13 cellular contexts compared by ENCODE assay signal in the genomic region with DNA sequence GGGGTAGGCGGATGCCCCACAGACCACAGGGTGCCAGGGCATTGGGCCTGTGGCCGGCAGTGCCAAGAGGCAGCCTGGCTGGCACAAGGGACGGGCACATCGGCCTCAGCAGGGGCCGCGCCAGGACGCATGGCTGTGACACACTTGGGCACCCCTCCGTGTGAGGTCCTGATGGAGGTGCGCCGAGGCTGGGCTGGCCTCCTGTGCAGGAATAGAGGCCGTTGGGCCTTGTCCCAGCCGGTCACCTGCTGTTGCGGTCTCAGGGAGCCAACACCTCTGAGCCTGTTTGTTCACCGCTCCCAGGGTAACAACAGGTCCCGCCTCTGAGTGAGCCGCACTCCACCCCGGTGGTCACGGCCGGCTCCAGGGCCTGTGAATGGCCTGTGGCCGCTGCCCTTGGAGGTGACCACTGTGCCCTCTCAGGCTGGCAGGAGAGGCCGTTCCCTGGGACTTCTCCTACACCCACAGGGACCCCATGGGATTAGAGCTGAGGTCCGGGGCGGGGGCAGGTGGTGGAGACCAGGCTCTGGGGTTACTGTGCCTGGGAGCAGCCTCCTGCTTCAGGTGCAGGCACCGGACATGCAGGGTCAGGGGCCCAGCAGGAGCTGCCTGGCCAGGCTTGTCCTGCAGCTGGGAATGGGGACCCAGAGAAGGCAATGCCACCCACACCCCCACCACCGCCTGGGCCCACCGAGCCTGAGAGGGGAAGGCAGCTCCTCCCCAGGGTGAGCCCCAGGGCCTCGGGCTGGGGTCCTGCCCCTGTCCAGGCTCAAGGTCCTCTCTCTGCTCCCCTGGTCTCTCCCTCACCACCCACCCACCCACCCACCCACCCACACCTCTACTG. TPM values are rescaled to one million over a fixed set of nuclear protein-coding genes. Genes with fewer than 3 reads are reported as not detected.
DNase-seq lines count a peak whose midpoint lies in the region; ATAC-seq and TF ChIP-seq lines count a peak whose summit lies in the region.
"Had no signal": no experiment of that assay in that cellular context is flagged by ENCODE, and none has a peak within 500 bp of the region (broad histone marks: within the 10 kb centered on the region; RNA-seq: fewer than 3 reads in every experiment).

No MANE protein-coding gene starts in this region.

- TF ChIP-seq POLR2A in gastroesophageal sphincter (IDR thresholded peaks at IDR 0.05): no peak

- no peak overlapping the region for H2AFZ ChIP-seq in SK-N-SH (ENCODE audit: low read depth)

- no peaks in the 10 kb centered on the region for H3K79me2 ChIP-seq in SK-N-SH (ENCODE audit: insufficient read depth)

- intact Hi-C loops in natural killer cell (cut with micrococcal nuclease): no loop called here

- peak overlapping the region in 3 of 4 donors; percentile 77 to 94 (median 81) for H3K27ac ChIP-seq in gastroesophageal sphincter
- peak overlapping the region; percentile 88 for H3K27ac ChIP-seq in urinary bladder (ENCODE audit: low read depth)
- no peak overlapping the region; a peak in 1 of 4 replicates for H3K27ac ChIP-seq in SK-N-SH (ENCODE audit: low read depth in 2 of 2, low read length in 1 of 2)

- H3K4me2 ChIP-seq in SK-N-SH: no peak overlapping the region

- no peaks in the 10 kb centered on the region for H3K9me3 ChIP-seq in gastroesophageal sphincter
- no peaks in the 10 kb centered on the region for H3K9me3 ChIP-seq in SK-N-SH

- peaks cover 8% of the 10 kb centered on the region for H3K4me1 Mint-ChIP-seq in activated naive CD8-positive, alpha-beta T cell treated with anti-CD3 and anti-CD28 coated beads, Interleukin-2, amount 10 ng/mL, durations not matched to agents 7 days and 5 days
- peaks cover 5% of the 10 kb centered on the region for H3K4me1 Mint-ChIP-seq in activated naive CD8-positive, alpha-beta T cell treated with anti-CD3 and anti-CD28 coated beads, Interleukin-2, amount 50 U/mL, for 24 hours
- H3K4me1 Mint-ChIP-seq in natural killer cell: peaks cover 23 to 58% of the 10 kb centered on the region in 2 donors

- no peak for TF ChIP-seq RAD21 in SK-N-SH (IDR thresholded peaks at IDR 0.05; ENCODE audit: low read length)

- H3K27ac Mint-ChIP-seq in activated naive CD8-positive, alpha-beta T cell treated with anti-CD3 and anti-CD28 coated beads, Interleukin-2, amount 10 ng/mL, durations not matched to agents 7 days and 5 days: no peak overlapping the region
- no peak overlapping the region for H3K27ac Mint-ChIP-seq in activated naive CD8-positive, alpha-beta T cell treated with anti-CD3 and anti-CD28 coated beads, Interleukin-2, amount 50 U/mL, for 24 hours
- H3K27ac Mint-ChIP-seq in natural killer cell: peak overlapping the region; percentile 36 to 80

- H3K9ac ChIP-seq in SK-N-SH: no peak overlapping the region

- peak overlapping the region in 1 of 2 donors; percentile 32 for H3K4me3 ChIP-seq in gastroesophageal sphincter
- no peak overlapping the region for H3K4me3 ChIP-seq in urinary bladder (ENCODE audit: low read depth, low read length)
- H3K4me3 ChIP-seq in SK-N-SH (ENCODE audit: low read depth in 2 of 2, low read length in 1 of 2): no peak overlapping the region

- H3K9me3 Mint-ChIP-seq in activated naive CD8-positive, alpha-beta T cell treated with anti-CD3 and anti-CD28 coated beads, Interleukin-2, amount 10 ng/mL, durations not matched to agents 7 days and 5 days: no peaks in the 10 kb centered on the region
- H3K9me3 Mint-ChIP-seq in activated naive CD8-positive, alpha-beta T cell treated with anti-CD3 and anti-CD28 coated beads, Interleukin-2, amount 50 U/mL, for 24 hours: no peaks in the 10 kb centered on the region
- H3K9me3 Mint-ChIP-seq in natural killer cell: no peaks in the 10 kb centered on the region
- H3K9me3 Mint-ChIP-seq: brain had no signal

- H3K27me3 ChIP-seq in gastroesophageal sphincter: no peaks in the 10 kb centered on the region
- H3K27me3 ChIP-seq in SK-N-SH (ENCODE audit: insufficient read depth): no peaks in the 10 kb centered on the region

- POLR2A ChIA-PET in activated naive CD8-positive, alpha-beta T cell treated with anti-CD3 and anti-CD28 coated beads, Interleukin-2, amount 10 ng/mL, durations not matched to agents 7 days and 5 days (lab: Charles Lee): interaction anchor here (0.6 to 1.3 kb wide), 3 partner anchors 11 to 12 kb away, joined by 3 to 4 read pairs (median 3); no protein-coding TSS in a partner anchor
- POLR2A ChIA-PET in SK-N-SH (lab: Yijun Ruan, JAX): interaction anchor here (0.6 to 0.7 kb wide), 2 partner anchors 10 kb away, joined by 3 read pairs; no protein-coding TSS in a partner anchor

- no CpG with 5 or more reads among the region's 27 CpGs for WGBS in gastroesophageal sphincter (ENCODE audit: low coverage in 1 of 2), 2 donors
- 83% methylated on average over 27 of the region's 27 CpGs for WGBS in urinary bladder
- WGBS in SK-N-SH (ENCODE audit: low lambda C conversion rate): 99% methylated on average over 11 of the region's 27 CpGs

- H3K36me3 ChIP-seq in gastroesophageal sphincter (peaks cover 0 to 26% of the 10 kb centered on the region in 2 donors), urinary bladder (ENCODE audit: insufficient read depth) (peaks cover 5% of the 10 kb centered on the region), SK-N-SH (replicated peaks in 1 of 2; ENCODE audit: control insufficient read depth in 1 of 2, insufficient read depth in 2 of 2, low read length in 1 of 2) (peaks cover 0 to 13% of the 10 kb centered on the region in 2 experiments)

- TF ChIP-seq CTCF in gastroesophageal sphincter (IDR thresholded peaks at IDR 0.05) (no peak), natural killer cell (IDR thresholded peaks at IDR 0.05) (no peak), SK-N-SH (IDR thresholded peaks at IDR 0.05) (no peak)

- no peaks in the 10 kb centered on the region for H4K20me1 ChIP-seq in SK-N-SH (ENCODE audit: insufficient read depth)

- H3K27me3 Mint-ChIP-seq in activated naive CD8-positive, alpha-beta T cell treated with anti-CD3 and anti-CD28 coated beads, Interleukin-2, amount 10 ng/mL, durations not matched to agents 7 days and 5 days: no peaks in the 10 kb centered on the region
- H3K27me3 Mint-ChIP-seq in activated naive CD8-positive, alpha-beta T cell treated with anti-CD3 and anti-CD28 coated beads, Interleukin-2, amount 50 U/mL, for 24 hours: no peaks in the 10 kb centered on the region
- H3K27me3 Mint-ChIP-seq in natural killer cell (ENCODE audit: low read depth in 2 of 2): no peaks in the 10 kb centered on the region
- H3K27me3 Mint-ChIP-seq: brain had no signal

- H3K9me2 ChIP-seq in SK-N-SH: no peaks in the 10 kb centered on the region

- TF ChIP-seq EP300 in gastroesophageal sphincter (IDR thresholded peaks at IDR 0.05): no peak
- TF ChIP-seq EP300 in SK-N-SH (IDR thresholded peaks at IDR 0.05; ENCODE audit: borderline replicate concordance in 1 of 2, low read depth in 1 of 2, low read length in 1 of 2): no peak

- H3K4me1 ChIP-seq in gastroesophageal sphincter: peaks cover 0 to 75% (median 43%) of the 10 kb centered on the region in 3 donors
- H3K4me1 ChIP-seq in urinary bladder (ENCODE audit: insufficient read depth): no peaks in the 10 kb centered on the region
- peaks cover 0 to 21% of the 10 kb centered on the region in 2 experiments; a peak in 1 of 4 replicates for H3K4me1 ChIP-seq in SK-N-SH (ENCODE audit: control insufficient read depth in 1 of 2, insufficient read depth in 2 of 2, low read depth in 1 of 2, low read length in 1 of 2)

- no peak for ATAC-seq in activated naive CD8-positive, alpha-beta T cell treated with anti-CD3 and anti-CD28 coated beads, Interleukin-2, amount 10 ng/mL, durations not matched to agents 7 days and 5 days (ENCODE audit: low read depth)
- ATAC-seq in activated naive CD8-positive, alpha-beta T cell treated with anti-CD3 and anti-CD28 coated beads, Interleukin-2, amount 50 U/mL, for 24 hours: no peak
- no peak for ATAC-seq in gastroesophageal sphincter
- ATAC-seq in natural killer cell: peak in 2 of 3 donors; percentile 11 to 38
- ATAC-seq in HG02981 (IDR thresholded peaks at IDR 0.05; ENCODE audit: unreplicated experiment): no peak

- CTCF ChIA-PET in SK-N-SH (lab: Yijun Ruan, JAX): interaction anchor here (1.0 to 1.2 kb wide), 2 partner anchors 10 to 18 kb away, joined by 3 to 6 read pairs; no protein-coding TSS in a partner anchor

- peak overlapping the region; percentile 8 for H3K4me3 Mint-ChIP-seq in activated naive CD8-positive, alpha-beta T cell treated with anti-CD3 and anti-CD28 coated beads, Interleukin-2, amount 10 ng/mL, durations not matched to agents 7 days and 5 days
- no peak overlapping the region for H3K4me3 Mint-ChIP-seq in activated naive CD8-positive, alpha-beta T cell treated with anti-CD3 and anti-CD28 coated beads, Interleukin-2, amount 50 U/mL, for 24 hours
- H3K4me3 Mint-ChIP-seq in natural killer cell: peak overlapping the region; percentile 49

- no peak for DNase-seq in activated naive CD8-positive, alpha-beta T cell treated with anti-CD3 and anti-CD28 coated beads, Interleukin-2, amount 10 ng/mL, durations not matched to agents 7 days and 5 days
- DNase-seq in activated naive CD8-positive, alpha-beta T cell treated with anti-CD3 and anti-CD28 coated beads, Interleukin-2, amount 50 U/mL, for 24 hours: no peak
- DNase-seq in natural killer cell (no peak), NCI-H1105 treated with DMSO at 0.1 percent for 48 hours (lab: John Stamatoyannopoulos, UW) (no peak), SK-N-SH (no peak)
- DNase-seq: ACHN; activated T-cell treated with anti-CD3 and anti-CD28 coated beads, Interleukin-2, amount 50 U/mL, for 1 hour; Karpas-422; NCI-H2171 treated with DMSO at 0.1 percent for 48 hours had no signal

- peaks cover 1% of the 10 kb centered on the region for H3K36me3 Mint-ChIP-seq in activated naive CD8-positive, alpha-beta T cell treated with anti-CD3 and anti-CD28 coated beads, Interleukin-2, amount 10 ng/mL, durations not matched to agents 7 days and 5 days
- H3K36me3 Mint-ChIP-seq in activated naive CD8-positive, alpha-beta T cell treated with anti-CD3 and anti-CD28 coated beads, Interleukin-2, amount 50 U/mL, for 24 hours (ENCODE audit: low read depth): no peaks in the 10 kb centered on the region
- H3K36me3 Mint-ChIP-seq in natural killer cell: no peaks in the 10 kb centered on the region

- H3F3A ChIP-seq in SK-N-SH (replicated peaks; ENCODE audit: insufficient read depth): no peaks in the 10 kb centered on the region

TF ChIP-seq in SK-N-SH, 30 proteins besides CTCF, POLR2A, EP300 and RAD21 (continues in another document):
- TF ChIP-seq TEAD4 (IDR thresholded peaks at IDR 0.05; ENCODE audit: borderline replicate concordance, insufficient read depth): no peak

RNA-seq across cellular contexts. Expression of gene PWWP2B, which starts 12.0 kb away (rescaled TPM):
- total RNA-seq in activated naive CD8-positive, alpha-beta T cell treated with anti-CD3 and anti-CD28 coated beads, Interleukin-2, amount 10 ng/mL, durations not matched to agents 7 days and 5 days: 10 to 100 TPM; 16.6 to 17.1 TPM
- total RNA-seq in gastroesophageal sphincter (10 to 100 TPM; 11.3 to 17.1 (median 14.8) TPM), natural killer cell (10 to 100 TPM; 23.7 to 29.5 (median 24.4) TPM), urinary bladder (6.8 TPM)
- polyA plus RNA-seq in urinary bladder (16.6 TPM), SK-N-SH (2012; rRNA removed) (2.0 and 2.4 TPM in 2 replicates)
- 0.93 and 1.9 TPM in 2 replicates for polyA plus RNA-seq in SK-N-SH (2012; cell fraction: cytosol; rRNA removed)
- polyA plus RNA-seq in SK-N-SH (2012; cell fraction: nucleus; rRNA removed): 2.3 and 3.2 TPM in 2 replicates

Comparison
In these comparisons a context has a peak if more than half of its experiments do, and no peak if none do; other contexts are left out.
1. ATAC-seq: peak in natural killer cell (2 of 3); none in activated naive CD8-positive, alpha-beta T cell treated with anti-CD3 and anti-CD28 coated beads, Interleukin-2, amount 10 ng/mL, durations not matched to agents 7 days and 5 days (single experiment), activated naive CD8-positive, alpha-beta T cell treated with anti-CD3 and anti-CD28 coated beads, Interleukin-2, amount 50 U/mL, for 24 hours (single experiment), gastroesophageal sphincter (single experiment) and HG02981 (single experiment).
2. H3K27ac Mint-ChIP-seq: peak in natural killer cell (2 of 2); none in activated naive CD8-positive, alpha-beta T cell treated with anti-CD3 and anti-CD28 coated beads, Interleukin-2, amount 10 ng/mL, durations not matched to agents 7 days and 5 days (single experiment) and activated naive CD8-positive, alpha-beta T cell treated with anti-CD3 and anti-CD28 coated beads, Interleukin-2, amount 50 U/mL, for 24 hours (single experiment).
3. H3K27ac ChIP-seq: peak in gastroesophageal sphincter (3 of 4) and urinary bladder (single experiment); none in SK-N-SH (0 of 2).